23 cellular contexts compared by ENCODE assay signal in genomic region chr1:97711858-97712257, GRCh38.
"Had no signal": no experiment of that assay in that cellular context is flagged by ENCODE, and none has a peak within 500 bp of the region (broad histone marks: within the 10 kb centered on the region; RNA-seq: fewer than 3 reads in every experiment).

No MANE protein-coding gene starts in this region.

- H3K9me3 Mint-ChIP-seq: naive B cell had no signal

- H3K27ac ChIP-seq: coronary artery, dorsolateral prefrontal cortex, esophagus squamous epithelium, gastrocnemius medialis, heart right ventricle, left lung, lower lobe of right lung had no signal

- H3K4me1 Mint-ChIP-seq: naive B cell had no signal

- ATAC-seq: gastrocnemius medialis, heart right ventricle, left cardiac atrium, left lung, left ventricle myocardium superior, lower lobe of right lung, mucosa of descending colon had no signal

- H3K9me3 ChIP-seq: esophagus squamous epithelium, gastrocnemius medialis, heart right ventricle, left lung, lower lobe of right lung, mucosa of descending colon had no signal

- H3K27me3 ChIP-seq: dorsolateral prefrontal cortex, esophagus squamous epithelium, gastrocnemius medialis, heart right ventricle, left lung had no signal

- H3K27ac Mint-ChIP-seq: mesothelial cell of epicardium, naive B cell had no signal

- H3K4me3 Mint-ChIP-seq: mesothelial cell of epicardium, naive B cell had no signal

- H3K36me3 ChIP-seq: esophagus squamous epithelium, gastrocnemius medialis, left lung, lower lobe of right lung had no signal

- H3K27me3 Mint-ChIP-seq: naive B cell had no signal

- H3K4me1 ChIP-seq: esophagus squamous epithelium, gastrocnemius medialis, heart right ventricle, left lung, lower lobe of right lung had no signal

- DNase-seq: dermis blood vessel endothelial cell; dorsolateral prefrontal cortex; effector CD4-positive, alpha-beta T cell; effector memory CD4-positive, alpha-beta T cell; esophagus squamous epithelium; foreskin melanocyte; gastrocnemius medialis; glutamatergic neuron; head of caudate nucleus; heart right ventricle; hippocampal formation; left cardiac atrium; left lung; left ventricle myocardium superior; lower lobe of right lung; mesenchymal stem cell; mucosa of descending colon; naive B cell had no signal

- FAIRE-seq: endothelial cell of umbilical vein, islet of Langerhans, keratinocyte had no signal

- H3K4me3 ChIP-seq: coronary artery, dorsolateral prefrontal cortex, esophagus squamous epithelium, gastrocnemius medialis, heart right ventricle, left lung, lower lobe of right lung, mucosa of descending colon had no signal
